In the genomic region with DNA sequence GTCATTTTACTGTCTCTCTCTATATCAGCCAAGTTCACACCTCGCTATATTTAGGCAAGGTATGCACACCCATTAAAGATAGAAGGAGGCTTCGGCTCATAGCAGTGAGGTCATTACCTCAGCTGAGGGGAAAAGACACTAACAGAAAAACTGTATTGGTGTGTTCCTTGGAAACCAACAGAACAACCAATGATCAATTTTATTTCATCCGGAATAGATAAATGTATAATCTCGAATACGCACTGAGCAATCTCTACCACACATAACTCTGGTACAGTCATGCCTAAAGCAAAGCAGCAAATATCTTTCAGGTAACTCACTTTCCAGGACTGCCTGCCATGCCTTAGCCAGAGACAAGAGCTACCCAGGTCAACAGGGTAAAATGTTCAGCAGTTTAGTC, we compare ENCODE assay signal across 11 cellular contexts.
DNase-seq lines count a peak whose midpoint lies in the region; ATAC-seq, FAIRE-seq and TF ChIP-seq lines count a peak whose summit lies in the region.
"Had no signal": no experiment of that assay in that cellular context is flagged by ENCODE, and none has a peak within 500 bp of the region (broad histone marks: within the 10 kb centered on the region; RNA-seq: fewer than 3 reads in every experiment).

No MANE protein-coding gene starts in this region.

- CTCF ChIA-PET in CD8-positive, alpha-beta memory T cell (lab: Charles Lee), result interaction anchor here (1.0 to 1.3 kb wide), 2 partner anchors 26 to 116 kb away, joined by 3 read pairs; no protein-coding TSS in a partner anchor

- no peak for DNase-seq in CD8-positive, alpha-beta memory T cell
- DNase-seq in RCC 7860 (ENCODE audit: low spot score) (peak; percentile 91), fibroblast of pulmonary artery (ENCODE audit: low read depth) (peak; percentile 49), HuH-7 (ENCODE audit: low spot score) (no peak), HUDEP-2 (lab: John Stamatoyannopoulos, UW; ENCODE audit: unreplicated experiment in 76 of 76) (no peak)
- no peak for DNase-seq in natural killer cell treated with Interleukin-12 subunit alpha and Interleukin-12 subunit beta and Interleukin-15 and Interleukin-18, amount 100 ng/mL, for 72 hours (ENCODE audit: low spot score)
- DNase-seq: hippocampal formation, MM.1S, NCI-H526 treated with DMSO at 0.1 percent for 48 hours had no signal

- H3K27ac ChIP-seq in CD8-positive, alpha-beta memory T cell (ENCODE audit: low read depth, low read length), result no peak overlapping the region

- POLR2A ChIA-PET in CD8-positive, alpha-beta memory T cell (lab: Charles Lee), result interaction anchor here (0.9 kb wide), 1 partner anchor 27 kb away, joined by 3 read pairs; no protein-coding TSS in a partner anchor

- no peaks in the 10 kb centered on the region for H3K27me3 Mint-ChIP-seq in CD8-positive, alpha-beta memory T cell
- no peaks in the 10 kb centered on the region for H3K27me3 Mint-ChIP-seq in natural killer cell treated with Interleukin-12 subunit alpha and Interleukin-12 subunit beta and Interleukin-15 and Interleukin-18, amount 100 ng/mL, for 72 hours

- H3K4me1 ChIP-seq in CD8-positive, alpha-beta memory T cell (ENCODE audit: insufficient read depth, low read length), result peaks cover 15% of the 10 kb centered on the region

- peak overlapping the region in 1 of 7 donors; percentile 20 for H3K4me3 Mint-ChIP-seq in CD8-positive, alpha-beta memory T cell
- no peak overlapping the region for H3K4me3 Mint-ChIP-seq in natural killer cell treated with Interleukin-12 subunit alpha and Interleukin-12 subunit beta and Interleukin-15 and Interleukin-18, amount 100 ng/mL, for 72 hours

- no peak for TF ChIP-seq CTCF in fibroblast of pulmonary artery (IDR thresholded peaks at IDR 0.05; ENCODE audit: low read length, missing control alignments)

- H3K36me3 Mint-ChIP-seq in CD8-positive, alpha-beta memory T cell, result peaks cover 0 to 39% (median 13%) of the 10 kb centered on the region in 3 donors
- H3K36me3 Mint-ChIP-seq in natural killer cell treated with Interleukin-12 subunit alpha and Interleukin-12 subunit beta and Interleukin-15 and Interleukin-18, amount 100 ng/mL, for 72 hours, result peaks cover 20% of the 10 kb centered on the region

- H3K9me3 Mint-ChIP-seq in CD8-positive, alpha-beta memory T cell, result no peaks in the 10 kb centered on the region
- H3K9me3 Mint-ChIP-seq in natural killer cell treated with Interleukin-12 subunit alpha and Interleukin-12 subunit beta and Interleukin-15 and Interleukin-18, amount 100 ng/mL, for 72 hours, result peaks cover under 1% of the 10 kb centered on the region

- no peak overlapping the region for H3K4me3 ChIP-seq in CD8-positive, alpha-beta memory T cell (ENCODE audit: low read length)
- no peak overlapping the region for H3K4me3 ChIP-seq in fibroblast of pulmonary artery (replicated peaks; ENCODE audit: low read depth, low read length)

- no peaks in the 10 kb centered on the region for H3K9me3 ChIP-seq in CD8-positive, alpha-beta memory T cell (ENCODE audit: low read length)

- no peaks in the 10 kb centered on the region for H3K36me3 ChIP-seq in CD8-positive, alpha-beta memory T cell (ENCODE audit: insufficient read depth, low read length)

- peak overlapping the region in 7 of 8 donors; percentile 5 to 86 (median 72) for H3K27ac Mint-ChIP-seq in CD8-positive, alpha-beta memory T cell
- H3K27ac Mint-ChIP-seq in natural killer cell treated with Interleukin-12 subunit alpha and Interleukin-12 subunit beta and Interleukin-15 and Interleukin-18, amount 100 ng/mL, for 72 hours, result peak overlapping the region; percentile 27 to 75

- no peaks in the 10 kb centered on the region for H3K27me3 ChIP-seq in CD8-positive, alpha-beta memory T cell (ENCODE audit: insufficient read depth, low read length, poor library complexity, severe bottlenecking)

- peaks cover 49 to 66% (median 64%) of the 10 kb centered on the region in 3 donors for H3K4me1 Mint-ChIP-seq in CD8-positive, alpha-beta memory T cell
- peaks cover 35 to 44% of the 10 kb centered on the region in 2 donors for H3K4me1 Mint-ChIP-seq in natural killer cell treated with Interleukin-12 subunit alpha and Interleukin-12 subunit beta and Interleukin-15 and Interleukin-18, amount 100 ng/mL, for 72 hours (ENCODE audit: low read depth in 2 of 2)

- no peak for ATAC-seq in natural killer cell treated with Interleukin-12 subunit alpha and Interleukin-12 subunit beta and Interleukin-15 and Interleukin-18, amount 100 ng/mL, for 72 hours
- ATAC-seq in HG03457 (IDR thresholded peaks at IDR 0.05; ENCODE audit: unreplicated experiment) (no peak), GM21576 (IDR thresholded peaks at IDR 0.05; ENCODE audit: unreplicated experiment) (no peak)

- FAIRE-seq in RCC 7860 (lab: Jason Lieb, UNC), result peak; percentile 77

Comparison
In these comparisons a context has a peak if more than half of its experiments do, and no peak if none do; other contexts are left out.
1. DNase-seq: peak in RCC 7860 (single experiment) and fibroblast of pulmonary artery (single experiment); none in CD8-positive, alpha-beta memory T cell (0 of 5), natural killer cell treated with Interleukin-12 subunit alpha and Interleukin-12 subunit beta and Interleukin-15 and Interleukin-18, amount 100 ng/mL, for 72 hours (single experiment), HuH-7 (single experiment) and HUDEP-2 (0 of 76).